ENCODE assay signal across 8 cellular contexts in the genomic region with DNA sequence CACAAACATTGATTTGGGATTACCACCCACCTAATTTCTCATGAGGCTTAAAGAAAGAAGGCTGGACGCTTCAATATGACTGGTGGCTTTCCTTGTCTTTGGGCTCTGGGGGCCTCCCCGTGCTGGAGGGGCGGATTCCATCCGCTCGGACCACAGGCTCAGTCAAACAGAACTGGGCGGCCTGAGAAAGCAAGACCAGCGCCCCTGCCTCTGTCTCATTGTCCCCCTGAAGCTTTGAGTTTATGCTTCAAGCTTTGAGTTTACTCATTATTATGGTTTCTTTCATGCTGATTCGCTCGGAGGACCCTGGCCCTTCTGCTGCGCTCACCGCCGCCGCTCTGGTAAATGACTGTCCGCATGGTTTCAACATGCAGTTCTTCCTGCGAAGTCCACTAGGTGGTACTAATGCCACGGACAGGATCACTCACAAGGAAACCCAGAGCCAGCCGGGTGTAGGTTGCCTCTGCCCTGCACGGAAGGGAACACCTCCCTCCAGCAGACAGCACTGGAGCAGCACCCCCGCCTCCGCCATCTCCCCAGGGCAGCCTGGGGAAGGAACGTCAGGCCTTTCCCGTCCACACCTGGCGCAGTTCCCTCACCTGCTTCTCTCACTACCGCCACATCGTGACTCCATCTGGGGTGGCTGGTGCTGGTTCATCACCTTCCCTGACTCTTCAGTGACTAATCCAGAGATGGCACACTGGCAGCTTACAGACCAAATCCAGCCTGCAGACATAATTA. TPM values are rescaled to one million over a fixed set of nuclear protein-coding genes. Genes with fewer than 3 reads are reported as not detected.
DNase-seq lines count a peak whose midpoint lies in the region; ATAC-seq and TF ChIP-seq lines count a peak whose summit lies in the region.

No MANE protein-coding gene starts in this region.

- peaks cover 16% of the 10 kb centered on the region for H3K36me3 Mint-ChIP-seq in activated naive CD4-positive, alpha-beta T cell treated with anti-CD3 and anti-CD28 coated beads, Interleukin-2, amount 50 U/mL, for 24 hours

- no peaks in the 10 kb centered on the region for H3K9me3 Mint-ChIP-seq in activated naive CD4-positive, alpha-beta T cell treated with anti-CD3 and anti-CD28 coated beads, Interleukin-2, amount 50 U/mL, for 24 hours

- H3K4me3 Mint-ChIP-seq in activated naive CD4-positive, alpha-beta T cell treated with anti-CD3 and anti-CD28 coated beads, Interleukin-2, amount 50 U/mL, for 24 hours: no peak overlapping the region

- H3K27me3 ChIP-seq in neural cell (ENCODE audit: insufficient read depth, low read depth, low read length): no peaks in the 10 kb centered on the region

- TF ChIP-seq EP300 in neural cell (conservative IDR thresholded peaks at IDR 0.05; ENCODE audit: poor library complexity, severe bottlenecking): no peak

- no peaks in the 10 kb centered on the region for H3K27me3 Mint-ChIP-seq in activated naive CD4-positive, alpha-beta T cell treated with anti-CD3 and anti-CD28 coated beads, Interleukin-2, amount 50 U/mL, for 24 hours

- no peak for ATAC-seq in HG02642 (IDR thresholded peaks at IDR 0.05; ENCODE audit: poor library complexity, unreplicated experiment)
- ATAC-seq in HG02759 (IDR thresholded peaks at IDR 0.05; ENCODE audit: unreplicated experiment): no peak

- peaks cover 8% of the 10 kb centered on the region for H3K4me1 Mint-ChIP-seq in activated naive CD4-positive, alpha-beta T cell treated with anti-CD3 and anti-CD28 coated beads, Interleukin-2, amount 50 U/mL, for 24 hours

- no peaks in the 10 kb centered on the region for H3K9me3 ChIP-seq in neural cell (ENCODE audit: low read length)

- DNase-seq in activated naive CD4-positive, alpha-beta T cell treated with anti-CD3 and anti-CD28 coated beads, Interleukin-2, amount 50 U/mL, for 16 hours: no peak
- peak; percentile 58 for DNase-seq in NCI-H1694 (lab: John Stamatoyannopoulos, UW)
- DNase-seq in foreskin melanocyte: peak; percentile 38

- peak overlapping the region; percentile 46 for H2AFZ ChIP-seq in neural cell (ENCODE audit: low read depth, low read length)

- H3K36me3 ChIP-seq in neural cell (ENCODE audit: insufficient read depth, low read length): no peaks in the 10 kb centered on the region

- TF ChIP-seq RAD21 in neural cell (conservative IDR thresholded peaks at IDR 0.05): peak; percentile 83

- peak overlapping the region; percentile 73 for H3K27ac Mint-ChIP-seq in activated naive CD4-positive, alpha-beta T cell treated with anti-CD3 and anti-CD28 coated beads, Interleukin-2, amount 50 U/mL, for 24 hours

- peaks cover 6% of the 10 kb centered on the region for H3F3A ChIP-seq in neural cell (ENCODE audit: insufficient read depth, low read length, poor library complexity, severe bottlenecking)

- peak overlapping the region; percentile 40 for H3K4me3 ChIP-seq in neural cell (ENCODE audit: low read length)

- H3K9ac ChIP-seq in neural cell (ENCODE audit: low read length): peak overlapping the region; percentile 4

- no peaks in the 10 kb centered on the region for H3K9me2 ChIP-seq in neural cell (ENCODE audit: insufficient read depth, low read length)

- peak; percentile 94 for TF ChIP-seq CTCF in VCaP (conservative IDR thresholded peaks at IDR 0.05)
- TF ChIP-seq CTCF in neural cell (IDR thresholded peaks at IDR 0.05; ENCODE audit: poor library complexity, severe bottlenecking): peak; percentile 88

- H3K27ac ChIP-seq in VCaP: peak overlapping the region; percentile 32; the same call in 1 of the 2 replicates
- peak overlapping the region; percentile 23 for H3K27ac ChIP-seq in neural cell (ENCODE audit: low read length)

- no peaks in the 10 kb centered on the region for H3K79me2 ChIP-seq in neural cell (replicated peaks; ENCODE audit: insufficient read depth, low read length)

- no peaks in the 10 kb centered on the region for H4K20me1 ChIP-seq in neural cell (ENCODE audit: insufficient read depth)

- peak overlapping the region; percentile 26 for H3K4me2 ChIP-seq in neural cell (ENCODE audit: low read length)

TF ChIP-seq in neural cell, 6 proteins besides CTCF, POLR2A, EP300 and RAD21:
- TF ChIP-seq REST (IDR thresholded peaks at IDR 0.05; ENCODE audit: borderline replicate concordance) (no peak), TAF1 (IDR thresholded peaks at IDR 0.05; ENCODE audit: low read depth) (no peak), MXI1 (conservative IDR thresholded peaks at IDR 0.05; ENCODE audit: poor library complexity, severe bottlenecking) (no peak), POLR2AphosphoS5 (IDR thresholded peaks at IDR 0.05) (no peak), SMC3 (conservative IDR thresholded peaks at IDR 0.05; ENCODE audit: poor library complexity) (peak; percentile 82), EZH2 (IDR thresholded peaks at IDR 0.05; ENCODE audit: borderline replicate concordance, insufficient read depth, low read length, poor library complexity, severe bottlenecking) (no peak)
TF ChIP-seq in neural cell: peak in this region for 1.

RNA-seq across cellular contexts. Expression of gene TIGAR, which starts 13.2 kb away (rescaled TPM):
- 9.0 and 10.0 TPM in 2 replicates for polyA plus RNA-seq in neural cell
- polyA minus RNA-seq in neural cell: 8.3 and 9.5 TPM in 2 replicates

RNA-seq across cellular contexts. Expression of gene CCND2, which starts 34.2 kb away (rescaled TPM):
- 13.7 and 16.9 TPM in 2 replicates for polyA plus RNA-seq in neural cell
- 36.7 and 39.2 TPM in 2 replicates for polyA minus RNA-seq in neural cell
